In the genomic region with DNA sequence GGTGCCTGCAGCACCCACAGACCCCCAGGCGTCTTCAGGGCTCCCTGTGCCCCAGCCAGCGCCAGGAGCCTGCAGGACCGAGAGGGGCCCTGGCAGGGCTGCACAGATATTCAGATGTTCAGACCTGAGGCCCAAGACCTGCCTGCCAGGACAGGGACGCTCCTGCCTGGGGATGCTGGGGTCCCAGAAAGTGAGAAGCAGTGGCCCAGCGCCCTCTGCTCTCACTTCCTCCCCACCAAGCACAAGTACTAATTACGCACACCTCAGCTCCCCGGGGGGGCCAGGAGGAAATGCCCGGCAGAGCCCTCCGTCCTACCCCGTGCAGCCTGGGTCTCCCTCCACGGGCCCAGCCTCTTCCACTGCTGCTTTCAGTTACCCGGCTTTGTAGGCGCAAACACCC, we compare ENCODE assay signal across 1 cellular context.
A peak's percentile ranks its signal among the peaks of the same experiment; 100 is the strongest.
TF ChIP-seq lines count a peak whose summit lies in the region.

No MANE protein-coding gene starts in this region.

TF ChIP-seq in GM12878, 131 proteins besides CTCF, POLR2A, EP300 and RAD21 (continued from another document and continues in another):
- TF ChIP-seq SPI1 (IDR thresholded peaks at IDR 0.05; ENCODE audit: borderline replicate concordance, insufficient read depth, low read depth, low read length) = peak; percentile 95
- TF ChIP-seq IRF4 (IDR thresholded peaks at IDR 0.05; ENCODE audit: low read depth, low read length) = peak; percentile 59; the same call in 1 of the 2 replicates
- TF ChIP-seq TBL1XR1 (IDR thresholded peaks at IDR 0.05; ENCODE audit: low read depth, low read length) = peak; percentile 68
- TF ChIP-seq PBX3 (IDR thresholded peaks at IDR 0.05; ENCODE audit: insufficient replicate concordance, low read depth, low read length) = no peak
- 0 out of 2 replicates have a peak, but pooled peaks have one; percentile 21 for TF ChIP-seq IKZF1 (conservative IDR thresholded peaks at IDR 0.05)
- no peak for TF ChIP-seq ZZZ3 (IDR thresholded peaks at IDR 0.05; ENCODE audit: control insufficient read depth, insufficient read length, low read depth)
- TF ChIP-seq, protein P1, sequence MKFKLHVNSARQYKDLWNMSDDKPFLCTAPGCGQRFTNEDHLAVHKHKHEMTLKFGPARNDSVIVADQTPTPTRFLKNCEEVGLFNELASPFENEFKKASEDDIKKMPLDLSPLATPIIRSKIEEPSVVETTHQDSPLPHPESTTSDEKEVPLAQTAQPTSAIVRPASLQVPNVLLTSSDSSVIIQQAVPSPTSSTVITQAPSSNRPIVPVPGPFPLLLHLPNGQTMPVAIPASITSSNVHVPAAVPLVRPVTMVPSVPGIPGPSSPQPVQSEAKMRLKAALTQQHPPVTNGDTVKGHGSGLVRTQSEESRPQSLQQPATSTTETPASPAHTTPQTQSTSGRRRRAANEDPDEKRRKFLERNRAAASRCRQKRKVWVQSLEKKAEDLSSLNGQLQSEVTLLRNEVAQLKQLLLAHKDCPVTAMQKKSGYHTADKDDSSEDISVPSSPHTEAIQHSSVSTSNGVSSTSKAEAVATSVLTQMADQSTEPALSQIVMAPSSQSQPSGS (IDR thresholded peaks at IDR 0.05; ENCODE audit: low read length) = no peak
- TF ChIP-seq MEF2A (IDR thresholded peaks at IDR 0.05; ENCODE audit: insufficient read depth, low read depth, low read length) = no peak
- TF ChIP-seq EED (IDR thresholded peaks at IDR 0.05; ENCODE audit: low read depth) = peak; percentile 30; the same call in 1 of the 2 replicates
- TF ChIP-seq E2F4 (IDR thresholded peaks at IDR 0.05; ENCODE audit: low read depth, low read length) = no peak
- TF ChIP-seq, protein P2, sequence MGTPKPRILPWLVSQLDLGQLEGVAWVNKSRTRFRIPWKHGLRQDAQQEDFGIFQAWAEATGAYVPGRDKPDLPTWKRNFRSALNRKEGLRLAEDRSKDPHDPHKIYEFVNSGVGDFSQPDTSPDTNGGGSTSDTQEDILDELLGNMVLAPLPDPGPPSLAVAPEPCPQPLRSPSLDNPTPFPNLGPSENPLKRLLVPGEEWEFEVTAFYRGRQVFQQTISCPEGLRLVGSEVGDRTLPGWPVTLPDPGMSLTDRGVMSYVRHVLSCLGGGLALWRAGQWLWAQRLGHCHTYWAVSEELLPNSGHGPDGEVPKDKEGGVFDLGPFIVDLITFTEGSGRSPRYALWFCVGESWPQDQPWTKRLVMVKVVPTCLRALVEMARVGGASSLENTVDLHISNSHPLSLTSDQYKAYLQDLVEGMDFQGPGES (IDR thresholded peaks at IDR 0.05) = no peak
- no peak for TF ChIP-seq HDGF (IDR thresholded peaks at IDR 0.05)
- TF ChIP-seq NRF1 (conservative IDR thresholded peaks at IDR 0.05; ENCODE audit: low read depth, low read length) = no peak
- no peak for TF ChIP-seq BMI1 (IDR thresholded peaks at IDR 0.05; ENCODE audit: borderline replicate concordance)
- TF ChIP-seq STAT3 (IDR thresholded peaks at IDR 0.05; ENCODE audit: low read depth, low read length) = no peak
- TF ChIP-seq, protein P3, sequence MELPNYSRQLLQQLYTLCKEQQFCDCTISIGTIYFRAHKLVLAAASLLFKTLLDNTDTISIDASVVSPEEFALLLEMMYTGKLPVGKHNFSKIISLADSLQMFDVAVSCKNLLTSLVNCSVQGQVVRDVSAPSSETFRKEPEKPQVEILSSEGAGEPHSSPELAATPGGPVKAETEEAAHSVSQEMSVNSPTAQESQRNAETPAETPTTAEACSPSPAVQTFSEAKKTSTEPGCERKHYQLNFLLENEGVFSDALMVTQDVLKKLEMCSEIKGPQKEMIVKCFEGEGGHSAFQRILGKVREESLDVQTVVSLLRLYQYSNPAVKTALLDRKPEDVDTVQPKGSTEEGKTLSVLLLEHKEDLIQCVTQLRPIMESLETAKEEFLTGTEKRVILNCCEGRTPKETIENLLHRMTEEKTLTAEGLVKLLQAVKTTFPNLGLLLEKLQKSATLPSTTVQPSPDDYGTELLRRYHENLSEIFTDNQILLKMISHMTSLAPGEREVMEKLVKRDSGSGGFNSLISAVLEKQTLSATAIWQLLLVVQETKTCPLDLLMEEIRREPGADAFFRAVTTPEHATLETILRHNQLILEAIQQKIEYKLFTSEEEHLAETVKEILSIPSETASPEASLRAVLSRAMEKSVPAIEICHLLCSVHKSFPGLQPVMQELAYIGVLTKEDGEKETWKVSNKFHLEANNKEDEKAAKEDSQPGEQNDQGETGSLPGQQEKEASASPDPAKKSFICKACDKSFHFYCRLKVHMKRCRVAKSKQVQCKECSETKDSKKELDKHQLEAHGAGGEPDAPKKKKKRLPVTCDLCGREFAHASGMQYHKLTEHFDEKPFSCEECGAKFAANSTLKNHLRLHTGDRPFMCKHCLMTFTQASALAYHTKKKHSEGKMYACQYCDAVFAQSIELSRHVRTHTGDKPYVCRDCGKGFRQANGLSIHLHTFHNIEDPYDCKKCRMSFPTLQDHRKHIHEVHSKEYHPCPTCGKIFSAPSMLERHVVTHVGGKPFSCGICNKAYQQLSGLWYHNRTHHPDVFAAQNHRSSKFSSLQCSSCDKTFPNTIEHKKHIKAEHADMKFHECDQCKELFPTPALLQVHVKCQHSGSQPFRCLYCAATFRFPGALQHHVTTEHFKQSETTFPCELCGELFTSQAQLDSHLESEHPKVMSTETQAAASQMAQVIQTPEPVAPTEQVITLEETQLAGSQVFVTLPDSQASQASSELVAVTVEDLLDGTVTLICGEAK (IDR thresholded peaks at IDR 0.05; ENCODE audit: borderline replicate concordance) = no peak
- no peak for TF ChIP-seq ZBTB33 (IDR thresholded peaks at IDR 0.05)
- peak; percentile 40; the same call in 1 of the 2 replicates for TF ChIP-seq CREM (IDR thresholded peaks at IDR 0.05; ENCODE audit: low read depth)
- no peak for TF ChIP-seq ZNF384 (IDR thresholded peaks at IDR 0.05; ENCODE audit: borderline replicate concordance, low read depth, low read length)
- no peak for TF ChIP-seq IKZF2 (IDR thresholded peaks at IDR 0.05)
- TF ChIP-seq MEF2B (IDR thresholded peaks at IDR 0.05; ENCODE audit: partially characterized antibody, poor library complexity, severe bottlenecking) = peak; percentile 21
- TF ChIP-seq EGR1 (IDR thresholded peaks at IDR 0.05; ENCODE audit: borderline replicate concordance in 1 of 2, low read depth in 2 of 2, low read length in 2 of 2) = 0 out of 3 replicates have a peak, but pooled peaks of 1 of the 2 experiments have one; percentile 6
- TF ChIP-seq, protein P4, sequence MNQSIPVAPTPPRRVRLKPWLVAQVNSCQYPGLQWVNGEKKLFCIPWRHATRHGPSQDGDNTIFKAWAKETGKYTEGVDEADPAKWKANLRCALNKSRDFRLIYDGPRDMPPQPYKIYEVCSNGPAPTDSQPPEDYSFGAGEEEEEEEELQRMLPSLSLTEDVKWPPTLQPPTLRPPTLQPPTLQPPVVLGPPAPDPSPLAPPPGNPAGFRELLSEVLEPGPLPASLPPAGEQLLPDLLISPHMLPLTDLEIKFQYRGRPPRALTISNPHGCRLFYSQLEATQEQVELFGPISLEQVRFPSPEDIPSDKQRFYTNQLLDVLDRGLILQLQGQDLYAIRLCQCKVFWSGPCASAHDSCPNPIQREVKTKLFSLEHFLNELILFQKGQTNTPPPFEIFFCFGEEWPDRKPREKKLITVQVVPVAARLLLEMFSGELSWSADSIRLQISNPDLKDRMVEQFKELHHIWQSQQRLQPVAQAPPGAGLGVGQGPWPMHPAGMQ (IDR thresholded peaks at IDR 0.05; ENCODE audit: borderline replicate concordance) = no peak
- no peak for TF ChIP-seq FOXM1 (IDR thresholded peaks at IDR 0.05; ENCODE audit: low read depth, low read length)
- peak; percentile 37 for TF ChIP-seq RUNX3 (IDR thresholded peaks at IDR 0.05; ENCODE audit: low read length)
- TF ChIP-seq EZH2 (IDR thresholded peaks at IDR 0.05; ENCODE audit: borderline replicate concordance, control insufficient read depth, low read depth, low read length) = no peak
- TF ChIP-seq ATF7 (IDR thresholded peaks at IDR 0.05; ENCODE audit: low read depth) = 0 out of 2 replicates have a peak, but pooled peaks have one; percentile 35
- no peak for TF ChIP-seq CUX1 (IDR thresholded peaks at IDR 0.05; ENCODE audit: insufficient replicate concordance, low read depth, low read length)
- TF ChIP-seq TCF12 (IDR thresholded peaks at IDR 0.05; ENCODE audit: low read depth, low read length) = no peak
- TF ChIP-seq DPF2 (IDR thresholded peaks at IDR 0.05) = peak; percentile 66
- TF ChIP-seq ZNF217 (IDR thresholded peaks at IDR 0.05) = no peak
- TF ChIP-seq RFX5 (IDR thresholded peaks at IDR 0.05; ENCODE audit: low read depth, low read length) = no peak
- no peak for TF ChIP-seq FOXK2 (IDR thresholded peaks at IDR 0.05)
- TF ChIP-seq ZNF24 (IDR thresholded peaks at IDR 0.05) = no peak
- no peak for TF ChIP-seq NFIC (IDR thresholded peaks at IDR 0.05; ENCODE audit: low read depth, low read length)
- TF ChIP-seq HDAC6 (IDR thresholded peaks at IDR 0.05; ENCODE audit: unreplicated experiment) = no peak
- no peak; the same call in 1 of the 2 replicates for TF ChIP-seq BACH1 (IDR thresholded peaks at IDR 0.05; ENCODE audit: borderline replicate concordance)
- peak; percentile 77; the same call in 1 of the 2 replicates for TF ChIP-seq PAX5 (IDR thresholded peaks at IDR 0.05; ENCODE audit: borderline replicate concordance, low read depth, low read length)
- TF ChIP-seq NFYA (IDR thresholded peaks at IDR 0.05; ENCODE audit: borderline replicate concordance, low read depth, low read length) = no peak
- TF ChIP-seq, protein P5, sequence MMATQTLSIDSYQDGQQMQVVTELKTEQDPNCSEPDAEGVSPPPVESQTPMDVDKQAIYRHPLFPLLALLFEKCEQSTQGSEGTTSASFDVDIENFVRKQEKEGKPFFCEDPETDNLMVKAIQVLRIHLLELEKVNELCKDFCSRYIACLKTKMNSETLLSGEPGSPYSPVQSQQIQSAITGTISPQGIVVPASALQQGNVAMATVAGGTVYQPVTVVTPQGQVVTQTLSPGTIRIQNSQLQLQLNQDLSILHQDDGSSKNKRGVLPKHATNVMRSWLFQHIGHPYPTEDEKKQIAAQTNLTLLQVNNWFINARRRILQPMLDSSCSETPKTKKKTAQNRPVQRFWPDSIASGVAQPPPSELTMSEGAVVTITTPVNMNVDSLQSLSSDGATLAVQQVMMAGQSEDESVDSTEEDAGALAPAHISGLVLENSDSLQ (IDR thresholded peaks at IDR 0.05) = no peak
- TF ChIP-seq CHD1 (IDR thresholded peaks at IDR 0.05; ENCODE audit: low read depth, low read length) = no peak
- peak; percentile 75 to 83 for TF ChIP-seq BHLHE40 (IDR thresholded peaks at IDR 0.05; ENCODE audit: borderline replicate concordance in 1 of 2, low read depth in 2 of 2, low read length in 1 of 2)
- no peak for TF ChIP-seq CBX3 (IDR thresholded peaks at IDR 0.05; ENCODE audit: borderline replicate concordance, low read depth)
